Comparison of ENCODE assay signal across 1 cellular context in genomic region chr9:123637940-123638634, GRCh38.
TF ChIP-seq lines count a peak whose summit lies in the region.

No MANE protein-coding gene starts in this region.

TF ChIP-seq in GM12878, 131 proteins besides CTCF, POLR2A, EP300 and RAD21 (continued from another document and continues in another):
- peak; percentile 91 for TF ChIP-seq SKIL (IDR thresholded peaks at IDR 0.05; ENCODE audit: low read depth, poor library complexity, severe bottlenecking)
- no peak for TF ChIP-seq HSF1 (IDR thresholded peaks at IDR 0.05; ENCODE audit: low read depth, low read length)
- TF ChIP-seq ZBTB11 (CRISPR knock-in tag; IDR thresholded peaks at IDR 0.05): no peak
- no peak for TF ChIP-seq FOS (IDR thresholded peaks at IDR 0.05; ENCODE audit: borderline replicate concordance, extremely low read depth, insufficient read length)
- no peak for TF ChIP-seq SIX5 (IDR thresholded peaks at IDR 0.05; ENCODE audit: low read depth, low read length, severe bottlenecking)
- TF ChIP-seq JUNB (IDR thresholded peaks at IDR 0.05): no peak
- TF ChIP-seq ASH2L (IDR thresholded peaks at IDR 0.05; ENCODE audit: borderline replicate concordance, low read depth): no peak
- no peak for TF ChIP-seq KDM1A (IDR thresholded peaks at IDR 0.05; ENCODE audit: borderline replicate concordance)
- peak; percentile 67; the same call in 1 of the 2 replicates for TF ChIP-seq HDGF (IDR thresholded peaks at IDR 0.05)
- TF ChIP-seq JUND (IDR thresholded peaks at IDR 0.05; ENCODE audit: low read depth, low read length): no peak
- no peak for TF ChIP-seq NRF1 (conservative IDR thresholded peaks at IDR 0.05; ENCODE audit: low read depth, low read length)
- TF ChIP-seq TCF7 (IDR thresholded peaks at IDR 0.05; ENCODE audit: borderline replicate concordance): peak; percentile 89
- TF ChIP-seq PRDM15 (CRISPR knock-in tag; IDR thresholded peaks at IDR 0.05): no peak
- TF ChIP-seq RAD51 (IDR thresholded peaks at IDR 0.05): peak; percentile 73
- TF ChIP-seq ETV6 (conservative IDR thresholded peaks at IDR 0.05 in 1 of 2, IDR thresholded peaks at IDR 0.05 in 1 of 2; ENCODE audit: borderline replicate concordance in 1 of 2, low read depth in 1 of 2): no peak
- TF ChIP-seq PAX5 (IDR thresholded peaks at IDR 0.05; ENCODE audit: borderline replicate concordance, low read depth, low read length): 0 out of 2 replicates have a peak, but pooled peaks have one; percentile 41
- peak; percentile 50; the same call in 1 of the 2 replicates for TF ChIP-seq PKNOX1 (IDR thresholded peaks at IDR 0.05)
- no peak for TF ChIP-seq CHD4 (IDR thresholded peaks at IDR 0.05)
- TF ChIP-seq RELB (IDR thresholded peaks at IDR 0.05; ENCODE audit: low read depth): peak; percentile 81; the same call in 1 of the 2 replicates
- 0 out of 2 replicates have a peak, but pooled peaks have one; percentile 31 for TF ChIP-seq RCOR1 (conservative IDR thresholded peaks at IDR 0.05; ENCODE audit: low read depth, low read length)
- no peak for TF ChIP-seq ZBTB40 (IDR thresholded peaks at IDR 0.05; ENCODE audit: borderline replicate concordance)
- no peak for TF ChIP-seq MAX (IDR thresholded peaks at IDR 0.05; ENCODE audit: low read depth, low read length)
- no peak for TF ChIP-seq HCFC1 (IDR thresholded peaks at IDR 0.05; ENCODE audit: low read length)
- TF ChIP-seq ZNF217 (IDR thresholded peaks at IDR 0.05): 0 out of 2 replicates have a peak, but pooled peaks have one; percentile 75
- no peak for TF ChIP-seq SMC3 (IDR thresholded peaks at IDR 0.05; ENCODE audit: borderline replicate concordance, low read length)
- no peak for TF ChIP-seq YBX1 (IDR thresholded peaks at IDR 0.05)
- TF ChIP-seq LARP7 (IDR thresholded peaks at IDR 0.05): no peak
- TF ChIP-seq TAF1 (IDR thresholded peaks at IDR 0.05; ENCODE audit: borderline replicate concordance, low read depth, low read length): no peak
- peak; percentile 51 for TF ChIP-seq MXI1 (IDR thresholded peaks at IDR 0.05; ENCODE audit: low read depth, low read length)
- no peak for TF ChIP-seq SMAD5 (IDR thresholded peaks at IDR 0.05; ENCODE audit: low read depth)
- TF ChIP-seq BCL3 (IDR thresholded peaks at IDR 0.05; ENCODE audit: borderline replicate concordance, insufficient read depth, low read depth, low read length, poor library complexity, severe bottlenecking): no peak
- no peak for TF ChIP-seq TCF12 (IDR thresholded peaks at IDR 0.05; ENCODE audit: low read depth, low read length)
- no peak for TF ChIP-seq SREBF2 (IDR thresholded peaks at IDR 0.05; ENCODE audit: low read length)
- no peak; the same call in 1 of the 2 replicates for TF ChIP-seq FOXK2 (IDR thresholded peaks at IDR 0.05)
- TF ChIP-seq TARDBP (IDR thresholded peaks at IDR 0.05; ENCODE audit: borderline replicate concordance): no peak
- no peak for TF ChIP-seq IRF3 (IDR thresholded peaks at IDR 0.05)
- TF ChIP-seq NR2C1 (IDR thresholded peaks at IDR 0.05): no peak
- no peak for TF ChIP-seq CREM (IDR thresholded peaks at IDR 0.05; ENCODE audit: low read depth)
- no peak for TF ChIP-seq SMARCA5 (IDR thresholded peaks at IDR 0.05)
